23 cellular contexts compared by ENCODE assay signal in the genomic region with DNA sequence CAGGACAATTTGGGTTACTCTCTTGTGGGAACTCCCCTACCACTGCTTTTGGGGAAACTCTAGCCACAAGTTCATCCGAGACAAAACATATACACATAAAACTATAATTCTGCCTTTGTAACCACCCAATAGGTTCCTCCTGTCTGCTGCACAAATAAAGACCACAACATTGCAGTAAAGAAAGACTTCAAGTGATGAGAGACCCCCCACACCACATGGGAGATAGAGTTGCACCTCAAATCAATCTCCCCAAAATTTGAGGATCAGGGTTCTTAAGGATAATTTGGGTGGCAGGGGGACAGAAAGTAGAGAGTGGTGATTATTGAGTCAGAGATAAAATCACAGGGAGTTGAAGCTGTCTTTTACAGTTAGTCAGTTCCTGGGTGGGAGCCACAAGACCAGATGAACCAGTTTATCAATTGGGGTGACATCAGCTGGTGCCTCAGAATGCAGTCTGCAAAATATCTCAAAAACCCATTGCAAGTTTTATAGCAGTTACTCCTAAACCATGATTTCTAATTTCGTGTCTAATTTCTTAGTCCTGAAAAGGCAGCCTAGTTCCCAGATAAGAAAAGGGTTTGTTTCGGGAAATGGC.
DNase-seq lines count a peak whose midpoint lies in the region; ATAC-seq, FAIRE-seq and TF ChIP-seq lines count a peak whose summit lies in the region.
"Had no signal": no experiment of that assay in that cellular context is flagged by ENCODE, and none has a peak within 500 bp of the region (broad histone marks: within the 10 kb centered on the region; RNA-seq: fewer than 3 reads in every experiment).

No MANE protein-coding gene starts in this region.

- POLR2A ChIA-PET in MCF 10A (lab: Yijun Ruan, JAX) (no interaction called here), PC-9 (lab: Charles Lee; ENCODE audit: unreplicated experiment) (no interaction called here)

- peak; percentile 26 for DNase-seq in mammary epithelial cell
- no peak for DNase-seq in MCF 10A (ENCODE audit: unreplicated experiment)
- DNase-seq in PC-9, result peak in 1 of 2 experiments; percentile 1
- DNase-seq in bronchial epithelial cell (ENCODE audit: low read depth), result peak; percentile 57
- DNase-seq in foreskin keratinocyte, result peak; percentile 11 to 50
- DNase-seq in gastrocnemius medialis, result no peak
- DNase-seq in RCC 7860 (ENCODE audit: low spot score), result no peak
- DNase-seq: AML-193; Caco-2; CD4-positive, alpha-beta T cell; GM23248; HCEC 1CT; HFFc6 had no signal

- in situ Hi-C loops in mammary epithelial cell (cut with MboI; ENCODE audit: low sequenced_read_pairs in 2 of 2) (no loop called here), gastrocnemius medialis (cut with MboI; ENCODE audit: low sequenced_read_pairs in 4 of 4) (no loop called here)

- ATAC-seq in foreskin keratinocyte, result peak; percentile 64
- no peak for ATAC-seq in GM19324 (IDR thresholded peaks at IDR 0.05; ENCODE audit: low FRiP score, unreplicated experiment)
- ATAC-seq in gastrocnemius medialis, result no peak
- ATAC-seq: A549, HepG2 had no signal

- WGBS in mammary epithelial cell (ENCODE audit: low coverage, missing lambda C conversion rate), result 66% methylated on average over 3 of the region's 3 CpGs

- no peaks in the 10 kb centered on the region for H3K9me3 Mint-ChIP-seq in MCF 10A (ENCODE audit: unreplicated experiment)

- H3K4me3 ChIP-seq in mammary epithelial cell (replicated peaks in 1 of 3; ENCODE audit: insufficient read depth in 1 of 3, low read depth in 2 of 3, low read length in 3 of 3), result no peak overlapping the region
- no peak overlapping the region for H3K4me3 ChIP-seq in PC-9
- H3K4me3 ChIP-seq in bronchial epithelial cell (ENCODE audit: low read depth, low read length), result no peak overlapping the region
- H3K4me3 ChIP-seq in gastrocnemius medialis, result no peak overlapping the region
- H3K4me3 ChIP-seq: A549, GM23248 had no signal

- TF ChIP-seq POLR2A in gastrocnemius medialis (IDR thresholded peaks at IDR 0.05), result no peak

- dilution Hi-C loops in mammary epithelial cell (cut with HindIII; ENCODE audit: low sequenced_read_pairs), result no loop called here

- H3K27me3 ChIP-seq in mammary epithelial cell (ENCODE audit: insufficient read depth, low read length), result no peaks in the 10 kb centered on the region
- no peaks in the 10 kb centered on the region for H3K27me3 ChIP-seq in PC-9 (ENCODE audit: insufficient read depth, low read depth)
- no peaks in the 10 kb centered on the region for H3K27me3 ChIP-seq in bronchial epithelial cell (ENCODE audit: control insufficient read depth, insufficient read depth, low read length)
- H3K27me3 ChIP-seq in foreskin keratinocyte, result no peaks in the 10 kb centered on the region
- H3K27me3 ChIP-seq in gastrocnemius medialis, result no peaks in the 10 kb centered on the region

- H3K36me3 Mint-ChIP-seq in MCF 10A (ENCODE audit: insufficient read depth, unreplicated experiment), result no peaks in the 10 kb centered on the region

- H2AFZ ChIP-seq in mammary epithelial cell (ENCODE audit: low read depth, low read length) (peak overlapping the region; percentile 27), PC-9 (0 out of 2 replicates have a peak overlapping the region, but pooled peaks have one; percentile 69)
- H2AFZ ChIP-seq: GM23248 had no signal

- no peaks in the 10 kb centered on the region for H3K4me1 Mint-ChIP-seq in MCF 10A (ENCODE audit: insufficient read depth, unreplicated experiment)

- H3F3A ChIP-seq in PC-9 (ENCODE audit: insufficient read depth, low read depth), result no peaks in the 10 kb centered on the region

- intact Hi-C loops in mammary epithelial cell (cut with micrococcal nuclease) (no loop called here), MCF 10A (cut with micrococcal nuclease) (no loop called here), PC-9 (cut with micrococcal nuclease; ENCODE audit: unreplicated experiment) (no loop called here), gastrocnemius medialis (cut with DNase I; ENCODE audit: low total_unique reads) (no loop called here)

- H3K27ac Mint-ChIP-seq in MCF 10A (ENCODE audit: low read depth, unreplicated experiment), result no peak overlapping the region
- H3K27ac Mint-ChIP-seq: CD4-positive, alpha-beta T cell; HFFc6 had no signal

- no peak overlapping the region for H3K4me3 Mint-ChIP-seq in MCF 10A (ENCODE audit: unreplicated experiment)
- H3K4me3 Mint-ChIP-seq: CD4-positive, alpha-beta T cell; HFFc6 had no signal

- H3K79me2 ChIP-seq in mammary epithelial cell (ENCODE audit: insufficient read depth, low read length) (no peaks in the 10 kb centered on the region), PC-9 (ENCODE audit: low read depth) (no peaks in the 10 kb centered on the region)

- CTCF ChIA-PET in mammary epithelial cell (lab: Charles Lee; ENCODE audit: low non-redundant PET) (no interaction called here), MCF 10A (lab: Yijun Ruan, JAX) (no interaction called here), PC-9 (lab: Charles Lee) (no interaction called here)

- no peaks in the 10 kb centered on the region for H3K9me2 ChIP-seq in PC-9 (ENCODE audit: insufficient read depth)

- H3K4me1 ChIP-seq in mammary epithelial cell (ENCODE audit: insufficient read depth, low read length) (no peaks in the 10 kb centered on the region), PC-9 (replicated peaks; ENCODE audit: insufficient read depth) (peaks cover 13% of the 10 kb centered on the region), foreskin keratinocyte (no peaks in the 10 kb centered on the region), gastrocnemius medialis (no peaks in the 10 kb centered on the region)
- H3K4me1 ChIP-seq: A549, Caco-2 had no signal

- H3K4me2 ChIP-seq in mammary epithelial cell (ENCODE audit: insufficient read depth, low read depth, low read length) (no peak overlapping the region), PC-9 (no peak overlapping the region; the same call in none of the 2 replicates)
- H3K4me2 ChIP-seq: A549 had no signal

- H3K27me3 Mint-ChIP-seq in MCF 10A (ENCODE audit: insufficient read depth, unreplicated experiment), result no peaks in the 10 kb centered on the region
- H3K27me3 Mint-ChIP-seq: CD4-positive, alpha-beta T cell had no signal

- H3K27ac ChIP-seq in mammary epithelial cell (ENCODE audit: insufficient read depth, low read depth, low read length) (no peak overlapping the region), PC-9 (no peak overlapping the region), foreskin keratinocyte (no peak overlapping the region), gastrocnemius medialis (no peak overlapping the region)
- H3K27ac ChIP-seq: 22Rv1, A549, C4-2B, GM23248 had no signal

- no TSS peak for BruUV-seq in mammary epithelial cell (replicated peaks; lab: Mats Ljungman, UMichigan)
- BruUV-seq in MCF 10A (replicated peaks; lab: Mats Ljungman, UMichigan), result no TSS peak
- BruUV-seq in PC-9 (replicated peaks; lab: Mats Ljungman, UMichigan), result no TSS peak

- no peak overlapping the region for H3K9ac ChIP-seq in mammary epithelial cell (ENCODE audit: insufficient read depth, low read length)
- H3K9ac ChIP-seq: GM23248 had no signal

- TF ChIP-seq CTCF in mammary epithelial cell (conservative IDR thresholded peaks at IDR 0.05 in 1 of 2, IDR thresholded peaks at IDR 0.05 in 1 of 2; ENCODE audit: extremely low read depth in 1 of 2, insufficient read depth in 1 of 2, low read depth in 1 of 2, low read length in 2 of 2) (no peak), MCF 10A (IDR thresholded peaks at IDR 0.05; ENCODE audit: unreplicated experiment) (no peak), PC-9 (conservative IDR thresholded peaks at IDR 0.05) (no peak), bronchial epithelial cell (IDR thresholded peaks at IDR 0.05; ENCODE audit: insufficient read depth, low read length, severe bottlenecking) (no peak), foreskin keratinocyte (conservative IDR thresholded peaks at IDR 0.05) (no peak), gastrocnemius medialis (IDR thresholded peaks at IDR 0.05 in 4 of 5, conservative IDR thresholded peaks at IDR 0.05 in 1 of 5) (no peak)

- H3K9me3 ChIP-seq in mammary epithelial cell (replicated peaks; ENCODE audit: insufficient read depth, low read length) (no peaks in the 10 kb centered on the region), PC-9 (ENCODE audit: insufficient read depth, low read depth) (no peaks in the 10 kb centered on the region), gastrocnemius medialis (no peaks in the 10 kb centered on the region)
- H3K9me3 ChIP-seq: A549, Caco-2 had no signal

- FAIRE-seq in bronchial epithelial cell (lab: Jason Lieb, UNC) (no peak), RCC 7860 (lab: Jason Lieb, UNC) (no peak)
- FAIRE-seq: A549, D721Med, G401.6, GM12891, GM19239, H54, HepG2 had no signal

- H3K36me3 ChIP-seq in mammary epithelial cell (ENCODE audit: insufficient read depth, low read length) (no peaks in the 10 kb centered on the region), PC-9 (ENCODE audit: low read depth) (no peaks in the 10 kb centered on the region), bronchial epithelial cell (ENCODE audit: control insufficient read depth, insufficient read depth, low read length) (no peaks in the 10 kb centered on the region), gastrocnemius medialis (no peaks in the 10 kb centered on the region)

- no peaks in the 10 kb centered on the region for H4K20me1 ChIP-seq in mammary epithelial cell (ENCODE audit: insufficient read depth, low read length)
- H4K20me1 ChIP-seq in PC-9 (ENCODE audit: insufficient read depth), result no peaks in the 10 kb centered on the region

Comparison
In these comparisons a context has a peak if more than half of its experiments do, and no peak if none do; other contexts are left out.
1. DNase-seq: peak in mammary epithelial cell (single experiment), bronchial epithelial cell (single experiment) and foreskin keratinocyte (2 of 2); none in MCF 10A (single experiment), gastrocnemius medialis (0 of 2) and RCC 7860 (single experiment).